27 cellular contexts compared by ENCODE assay signal in the genomic region with DNA sequence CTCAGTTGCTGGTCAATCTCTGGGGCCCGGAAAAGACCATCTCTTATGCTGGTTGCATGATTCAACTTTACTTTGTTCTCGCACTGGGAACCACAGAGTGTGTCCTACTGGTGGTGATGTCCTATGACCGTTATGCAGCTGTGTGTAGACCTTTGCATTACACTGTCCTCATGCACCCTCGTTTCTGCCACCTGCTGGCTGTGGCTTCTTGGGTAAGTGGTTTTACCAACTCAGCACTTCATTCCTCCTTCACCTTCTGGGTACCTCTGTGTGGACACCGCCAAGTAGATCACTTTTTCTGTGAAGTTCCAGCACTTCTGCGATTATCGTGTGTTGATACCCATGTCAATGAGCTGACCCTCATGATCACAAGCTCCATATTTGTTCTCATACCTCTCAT. TPM values are rescaled to one million over a fixed set of nuclear protein-coding genes. Genes with fewer than 3 reads are reported as not detected.
DNase-seq lines count a peak whose midpoint lies in the region; ATAC-seq, FAIRE-seq and TF ChIP-seq lines count a peak whose summit lies in the region.
"Had no signal": no experiment of that assay in that cellular context is flagged by ENCODE, and none has a peak within 500 bp of the region (broad histone marks: within the 10 kb centered on the region; RNA-seq: fewer than 3 reads in every experiment).

No MANE protein-coding gene starts in this region.

- WGBS in H1 (ENCODE audit: extremely low coverage in 1 of 2, insufficient coverage in 1 of 2, insufficient read length in 1 of 2, insufficient replicate concordance in 2 of 2, low coverage in 1 of 2, low lambda C conversion rate in 2 of 2, missing lambda C conversion rate in 1 of 2), 2 experiments: 91% methylated on average over 7 of the region's 7 CpGs; no CpG with 5 or more reads in 1 of the 2 experiments

- H2BK20ac ChIP-seq in H1 (ENCODE audit: low read length): no peak overlapping the region

- H3K56ac ChIP-seq in H1 (replicated peaks; ENCODE audit: insufficient read length, low read depth, low read length): no peak overlapping the region

- no peak overlapping the region for H2BK15ac ChIP-seq in H1 (ENCODE audit: low read length)

- no peak overlapping the region for H4K5ac ChIP-seq in H1 (ENCODE audit: insufficient read length, low read depth, low read length)

- H3K9me3 Mint-ChIP-seq in GM23338: no peaks in the 10 kb centered on the region
- H3K9me3 Mint-ChIP-seq: activated B cell treated with CpG ODN at 0.5 μM for 24 hours; activated T-cell treated with anti-CD3 and anti-CD28 coated beads, Interleukin-2, amount 50 U/mL, for 4 hours; dendritic cell treated with granulocyte-macrophage colony-stimulating factor and Interleukin-4, amounts not matched to agents 40 ng/mL and 50 ng/mL, for 4 days; nephron progenitor cell had no signal

- POLR2A ChIA-PET in H1 (lab: Charles Lee; ENCODE audit: partially characterized antibody): no interaction called here

- H3K36me3 Mint-ChIP-seq in GM23338 (ENCODE audit: low read depth): no peaks in the 10 kb centered on the region

- no peaks in the 10 kb centered on the region for H3K36me3 ChIP-seq in GM23338 (ENCODE audit: insufficient read depth)
- no peaks in the 10 kb centered on the region for H3K36me3 ChIP-seq in H1 (ENCODE audit: control insufficient read depth in 2 of 4, insufficient read depth in 4 of 4, low read length in 3 of 4)
- no peaks in the 10 kb centered on the region for H3K36me3 ChIP-seq in ascending aorta
- H3K36me3 ChIP-seq: HAP-1, sigmoid colon had no signal

- H3K23me2 ChIP-seq in H1 (ENCODE audit: low read depth, low read length): no peaks in the 10 kb centered on the region

- H2AK5ac ChIP-seq in H1 (ENCODE audit: low read depth, low read length): no peak overlapping the region

- H2BK12ac ChIP-seq in H1 (ENCODE audit: low read depth, low read length): no peak overlapping the region

- FAIRE-seq in H1 (lab: Jason Lieb, UNC): peak; percentile 19

- H3K4me3 Mint-ChIP-seq in GM23338: no peak overlapping the region
- H3K4me3 Mint-ChIP-seq: activated B cell treated with CpG ODN at 0.5 μM for 24 hours; activated T-cell treated with anti-CD3 and anti-CD28 coated beads, Interleukin-2, amount 50 U/mL, for 4 hours; dendritic cell treated with granulocyte-macrophage colony-stimulating factor and Interleukin-4, amounts not matched to agents 40 ng/mL and 50 ng/mL, for 4 days; nephron progenitor cell had no signal

- no peak overlapping the region for H3K18ac ChIP-seq in H1 (ENCODE audit: extremely low read depth, low read length)

- H3K27me3 ChIP-seq in GM23338 (ENCODE audit: insufficient read depth): no peaks in the 10 kb centered on the region
- H3K27me3 ChIP-seq in H1 (replicated peaks in 1 of 4; ENCODE audit: control insufficient read depth in 3 of 4, extremely low read depth in 1 of 4, insufficient read depth in 3 of 4, low read length in 3 of 4): no peaks in the 10 kb centered on the region
- no peaks in the 10 kb centered on the region for H3K27me3 ChIP-seq in ascending aorta
- H3K27me3 ChIP-seq: sigmoid colon had no signal

- CTCF ChIA-PET in H1 (lab: Charles Lee; ENCODE audit: partially characterized antibody): interaction anchor here (0.7 to 1.5 kb wide), 6 partner anchors 17 to 491 kb away, joined by 3 to 4 read pairs (median 3); no protein-coding TSS in a partner anchor

- no peak overlapping the region for H2BK5ac ChIP-seq in H1 (ENCODE audit: low read depth, low read length)

- H3K9me2 ChIP-seq in GM23338 (ENCODE audit: insufficient read depth): no peaks in the 10 kb centered on the region

- peak in 1 of 2 experiments; percentile 3; a peak in 1 of 4 replicates for TF ChIP-seq RAD21 in H1 (IDR thresholded peaks at IDR 0.05 in 1 of 2, conservative IDR thresholded peaks at IDR 0.05 in 1 of 2; ENCODE audit: low read depth in 2 of 2, low read length in 2 of 2)

- H3K23ac ChIP-seq in H1 (ENCODE audit: insufficient read length): no peak overlapping the region

- no peak overlapping the region for H3K27ac Mint-ChIP-seq in GM23338
- H3K27ac Mint-ChIP-seq: activated B cell treated with CpG ODN at 0.5 μM for 24 hours; dendritic cell treated with granulocyte-macrophage colony-stimulating factor and Interleukin-4, amounts not matched to agents 40 ng/mL and 50 ng/mL, for 4 days; nephron progenitor cell had no signal

- H2BK120ac ChIP-seq in H1 (replicated peaks; ENCODE audit: low read depth, low read length): no peak overlapping the region

- TF ChIP-seq POLR2A in H1 (IDR thresholded peaks at IDR 0.05; ENCODE audit: control extremely low read depth in 1 of 2, low read depth in 2 of 2, low read length in 2 of 2): no peak

- peak; percentile 23 to 48; a peak in 3 of 4 replicates for TF ChIP-seq CTCF in GM23338 (conservative IDR thresholded peaks at IDR 0.05; ENCODE audit: low read depth in 2 of 2)
- TF ChIP-seq CTCF in H1 (IDR thresholded peaks at IDR 0.05; ENCODE audit: control extremely low read depth in 1 of 3, insufficient read depth in 1 of 3, low read depth in 1 of 3, low read length in 3 of 3): peak in 2 of 3 experiments; percentile 14 to 18; a peak in 2 of 4 replicates
- no peak for TF ChIP-seq CTCF in ascending aorta (IDR thresholded peaks at IDR 0.05)

- H3K4me3 ChIP-seq in GM23338: no peak overlapping the region
- H3K4me3 ChIP-seq in H1 (ENCODE audit: extremely low read depth in 1 of 4, insufficient read depth in 2 of 4, low read depth in 3 of 4, low read length in 4 of 4): no peak overlapping the region
- no peak overlapping the region for H3K4me3 ChIP-seq in ascending aorta
- H3K4me3 ChIP-seq: HAP-1, sigmoid colon had no signal

- DNase-seq in NCI-H82 (lab: John Stamatoyannopoulos, UW): peak; percentile 1
- DNase-seq in NCI-H82 treated with DMSO at 0.1 percent for 48 hours (lab: John Stamatoyannopoulos, UW; ENCODE audit: unreplicated experiment): no peak
- peak; percentile 15 for DNase-seq in GM23338 (ENCODE audit: low spot score)
- peak; percentile 26 for DNase-seq in OCI-M1 (lab: John Stamatoyannopoulos, UW)
- DNase-seq in H1 (ENCODE audit: low read depth in 1 of 2, low spot score in 2 of 2): no peak
- no peak for DNase-seq in ascending aorta (ENCODE audit: low spot score in 2 of 2)
- DNase-seq in foreskin melanocyte: no peak
- DNase-seq: activated B cell treated with CpG ODN at 0.5 μM for 24 hours; activated naive CD4-positive, alpha-beta T cell treated with Interleukin-2 at 50 U/mL for 16 hours; activated T-cell treated with anti-CD3 and anti-CD28 coated beads, Interleukin-2, amount 50 U/mL, for 4 hours; amygdala; COR-L47; Kasumi-1; NCI-H2107; NCI-H446 treated with DMSO at 0.1 percent for 48 hours; nephron progenitor cell; NK-92 treated with Interleukin-12 subunit alpha and Interleukin-12 subunit beta, amount 100 ng/mL, for 24 hours; sigmoid colon; substantia nigra had no signal

- no peaks in the 10 kb centered on the region for H3F3A ChIP-seq in GM23338 (replicated peaks; ENCODE audit: low read depth)

- no peak overlapping the region for H4K91ac ChIP-seq in H1 (replicated peaks; ENCODE audit: insufficient read length, low read length)

- no peak overlapping the region for H3K27ac ChIP-seq in GM23338 (ENCODE audit: low read depth)
- H3K27ac ChIP-seq in H1 (ENCODE audit: low read depth, low read length): no peak overlapping the region
- H3K27ac ChIP-seq in ascending aorta: no peak overlapping the region
- H3K27ac ChIP-seq: sigmoid colon had no signal

- H3K4ac ChIP-seq in H1 (replicated peaks; ENCODE audit: insufficient read length, low read depth, low read length): no peak overlapping the region

- TF ChIP-seq EP300 in H1 (IDR thresholded peaks at IDR 0.05; ENCODE audit: borderline replicate concordance in 1 of 2, low read depth in 2 of 2, low read length in 2 of 2): no peak

- H3K14ac ChIP-seq in H1 (ENCODE audit: insufficient read length): no peak overlapping the region

- no peak overlapping the region for H4K8ac ChIP-seq in H1 (ENCODE audit: extremely low read depth, insufficient read depth, low read length)

- H3K4me1 ChIP-seq in GM23338 (ENCODE audit: insufficient read depth) (no peaks in the 10 kb centered on the region), H1 (replicated peaks in 1 of 4; ENCODE audit: control insufficient read depth in 3 of 4, insufficient read depth in 4 of 4, low read length in 3 of 4) (no peaks in the 10 kb centered on the region), ascending aorta (no peaks in the 10 kb centered on the region)
- H3K4me1 ChIP-seq: HAP-1, sigmoid colon had no signal

- no peak overlapping the region for H3K9ac ChIP-seq in H1 (replicated peaks in 1 of 4; ENCODE audit: extremely low read depth in 1 of 4, low read depth in 3 of 4, low read length in 3 of 4)

- H3K79me1 ChIP-seq in H1 (ENCODE audit: low read depth, low read length): no peaks in the 10 kb centered on the region

- no peaks in the 10 kb centered on the region for H3K4me1 Mint-ChIP-seq in GM23338
- H3K4me1 Mint-ChIP-seq: activated B cell treated with CpG ODN at 0.5 μM for 24 hours, nephron progenitor cell had no signal

- H3K9me3 ChIP-seq in H1 (ENCODE audit: insufficient read depth in 2 of 2, low read depth in 1 of 2, low read length in 1 of 2) (no peaks in the 10 kb centered on the region), ascending aorta (no peaks in the 10 kb centered on the region)
- H3K9me3 ChIP-seq: HAP-1, sigmoid colon had no signal

- H4K20me1 ChIP-seq in GM23338 (replicated peaks; ENCODE audit: insufficient read depth): no peaks in the 10 kb centered on the region
- no peaks in the 10 kb centered on the region for H4K20me1 ChIP-seq in H1 (replicated peaks in 1 of 2; ENCODE audit: control insufficient read depth in 1 of 2, insufficient read depth in 2 of 2, low read length in 2 of 2)

- ATAC-seq in GM23338 (peak; percentile 39; the same call in 2 of the 3 replicates), HG02588 (IDR thresholded peaks at IDR 0.05; ENCODE audit: unreplicated experiment) (no peak)
- ATAC-seq: activated T-cell treated with anti-CD3 and anti-CD28 coated beads, Interleukin-2, amount 50 U/mL, for 4 hours had no signal

- H3K4me2 ChIP-seq in GM23338 (no peak overlapping the region), H1 (ENCODE audit: insufficient read depth in 1 of 2, low read depth in 2 of 2, low read length in 2 of 2) (no peak overlapping the region)

- intact Hi-C loops in ascending aorta (cut with DNase I): no loop called here

- H3K27me3 Mint-ChIP-seq in GM23338 (ENCODE audit: insufficient read depth, low read depth, poor library complexity): no peaks in the 10 kb centered on the region

- H2AFZ ChIP-seq in GM23338 (no peak overlapping the region), H1 (ENCODE audit: low read length) (no peak overlapping the region)

- H3K79me2 ChIP-seq in GM23338 (replicated peaks; ENCODE audit: insufficient read depth) (no peaks in the 10 kb centered on the region), H1 (ENCODE audit: control insufficient read depth in 1 of 2, insufficient read depth in 2 of 2, low read length in 2 of 2) (no peaks in the 10 kb centered on the region)

RNA-seq across cellular contexts. Expression of gene OR2J3, which starts 4.3 kb away (rescaled TPM):
- total RNA-seq in GM23338 (2014; rRNA removed; shearing (Covaris generic)): 0.35 TPM in 1 of 2 replicates, not detected in the other
- polyA plus RNA-seq in GM23338 (2016; fragmentation: Nextera tagmentation; extraction: Ambion mirVana) (not detected in 2 replicates), H1 (2011; rRNA removed) (0.03 TPM in 1 of 2 replicates, not detected in the other)
- total RNA-seq in H1 (2021; fragmentation: NEBNext Ultra II Directional; extraction: Animal tissue kit (Norgen Biotek cat#: 25700)): not detected in 2 replicates
- not detected for polyA plus RNA-seq in H1 (2011; cell fraction: cytosol; rRNA removed)
- 0.11 TPM for polyA plus RNA-seq in H1 (2011; cell fraction: nucleus; rRNA removed)
- not detected in 4 replicates for polyA plus RNA-seq in H1 (2012, experiment 1 of 2)
- polyA plus RNA-seq in H1 (2012, experiment 2 of 2): not detected
- polyA plus RNA-seq in H1 (2013, experiment 1 of 2): 0.06 TPM
- polyA plus RNA-seq in H1 (2013, experiment 2 of 2): not detected
- 0.69 and 1.6 TPM in 2 replicates for polyA minus RNA-seq in H1 (2011; rRNA and poly(A)+ RNA removed)
- not detected for polyA minus RNA-seq in H1 (2011; cell fraction: cytosol; rRNA and poly(A)+ RNA removed)
- polyA minus RNA-seq in H1 (2011; cell fraction: nucleus; rRNA and poly(A)+ RNA removed): 0.90 TPM
- not detected for total RNA-seq in ascending aorta
- total RNA-seq: A172; activated B cell treated with CpG ODN at 0.5 μM for 24 hours; activated CD8-positive, alpha-beta memory T cell treated with anti-CD3 and anti-CD28 coated beads for 36 hours; activated T-cell treated with anti-CD3 and anti-CD28 coated beads, Interleukin-2, amount 50 U/mL, for 4 hours; cardiac septum; mononuclear cell; sigmoid colon; ureter had no signal
- polyA plus RNA-seq: sigmoid colon had no signal

RNA-seq across cellular contexts. Expression of gene OR2J1, which starts 12.8 kb away (rescaled TPM):
- total RNA-seq in GM23338 (2014; rRNA removed; shearing (Covaris generic)): not detected in 2 replicates
- polyA plus RNA-seq in GM23338 (2016; fragmentation: Nextera tagmentation; extraction: Ambion mirVana) (not detected in 2 replicates), H1 (2011; rRNA removed) (not detected in 2 replicates)
- total RNA-seq in H1 (2021; fragmentation: NEBNext Ultra II Directional; extraction: Animal tissue kit (Norgen Biotek cat#: 25700)): not detected in 2 replicates
- not detected for polyA plus RNA-seq in H1 (2011; cell fraction: cytosol; rRNA removed)
- not detected for polyA plus RNA-seq in H1 (2011; cell fraction: nucleus; rRNA removed)
- polyA plus RNA-seq in H1 (2012, experiment 1 of 2): not detected in 4 replicates
- not detected for polyA plus RNA-seq in H1 (2012, experiment 2 of 2)
- polyA plus RNA-seq in H1 (2013, experiment 1 of 2): not detected
- not detected for polyA plus RNA-seq in H1 (2013, experiment 2 of 2)
- polyA minus RNA-seq in H1 (2011; rRNA and poly(A)+ RNA removed): not detected in 2 replicates
- polyA minus RNA-seq in H1 (2011; cell fraction: cytosol; rRNA and poly(A)+ RNA removed): not detected
- polyA minus RNA-seq in H1 (2011; cell fraction: nucleus; rRNA and poly(A)+ RNA removed): not detected
- total RNA-seq in ascending aorta: not detected
- total RNA-seq: A172; activated B cell treated with CpG ODN at 0.5 μM for 24 hours; activated CD8-positive, alpha-beta memory T cell treated with anti-CD3 and anti-CD28 coated beads for 36 hours; activated T-cell treated with anti-CD3 and anti-CD28 coated beads, Interleukin-2, amount 50 U/mL, for 4 hours; cardiac septum; mononuclear cell; sigmoid colon; ureter had no signal
- polyA plus RNA-seq: sigmoid colon had no signal

RNA-seq across cellular contexts. Expression of gene OR2B3, which starts 25.0 kb away (rescaled TPM):
- not detected in 2 replicates for total RNA-seq in GM23338 (2014; rRNA removed; shearing (Covaris generic))
- polyA plus RNA-seq in GM23338 (2016; fragmentation: Nextera tagmentation; extraction: Ambion mirVana) (not detected in 2 replicates), H1 (2011; rRNA removed) (not detected in 2 replicates)
- total RNA-seq in H1 (2021; fragmentation: NEBNext Ultra II Directional; extraction: Animal tissue kit (Norgen Biotek cat#: 25700)): not detected in 2 replicates
- polyA plus RNA-seq in H1 (2011; cell fraction: cytosol; rRNA removed): not detected
- not detected for polyA plus RNA-seq in H1 (2011; cell fraction: nucleus; rRNA removed)
- polyA plus RNA-seq in H1 (2012, experiment 1 of 2): not detected in 4 replicates
- not detected for polyA plus RNA-seq in H1 (2012, experiment 2 of 2)
- polyA plus RNA-seq in H1 (2013, experiment 1 of 2): not detected
- polyA plus RNA-seq in H1 (2013, experiment 2 of 2): not detected
- polyA minus RNA-seq in H1 (2011; rRNA and poly(A)+ RNA removed): not detected in 2 replicates
- not detected for polyA minus RNA-seq in H1 (2011; cell fraction: cytosol; rRNA and poly(A)+ RNA removed)
- not detected for polyA minus RNA-seq in H1 (2011; cell fraction: nucleus; rRNA and poly(A)+ RNA removed)
- not detected for total RNA-seq in ascending aorta
- total RNA-seq: A172; activated B cell treated with CpG ODN at 0.5 μM for 24 hours; activated CD8-positive, alpha-beta memory T cell treated with anti-CD3 and anti-CD28 coated beads for 36 hours; activated T-cell treated with anti-CD3 and anti-CD28 coated beads, Interleukin-2, amount 50 U/mL, for 4 hours; cardiac septum; mononuclear cell; sigmoid colon; ureter had no signal
- polyA plus RNA-seq: sigmoid colon had no signal

RNA-seq across cellular contexts. Expression of gene OR2J2, which starts 58.6 kb away (rescaled TPM):
- not detected in 2 replicates for total RNA-seq in GM23338 (2014; rRNA removed; shearing (Covaris generic))
- polyA plus RNA-seq in GM23338 (2016; fragmentation: Nextera tagmentation; extraction: Ambion mirVana): not detected in 2 replicates
- total RNA-seq in H1 (2021; fragmentation: NEBNext Ultra II Directional; extraction: Animal tissue kit (Norgen Biotek cat#: 25700)): not detected in 2 replicates
- polyA plus RNA-seq in H1 (2011; rRNA removed): not detected in 2 replicates
- polyA plus RNA-seq in H1 (2011; cell fraction: cytosol; rRNA removed): not detected
- polyA plus RNA-seq in H1 (2011; cell fraction: nucleus; rRNA removed): not detected
- polyA plus RNA-seq in H1 (2012, experiment 1 of 2): not detected in 4 replicates
- not detected for polyA plus RNA-seq in H1 (2012, experiment 2 of 2)
- not detected for polyA plus RNA-seq in H1 (2013, experiment 1 of 2)
- not detected for polyA plus RNA-seq in H1 (2013, experiment 2 of 2)
- polyA minus RNA-seq in H1 (2011; rRNA and poly(A)+ RNA removed): 0.39 TPM in 1 of 2 replicates, not detected in the other
- not detected for polyA minus RNA-seq in H1 (2011; cell fraction: cytosol; rRNA and poly(A)+ RNA removed)
- polyA minus RNA-seq in H1 (2011; cell fraction: nucleus; rRNA and poly(A)+ RNA removed): 0.90 TPM
- not detected for total RNA-seq in ascending aorta
- total RNA-seq: A172; activated B cell treated with CpG ODN at 0.5 μM for 24 hours; activated CD8-positive, alpha-beta memory T cell treated with anti-CD3 and anti-CD28 coated beads for 36 hours; activated T-cell treated with anti-CD3 and anti-CD28 coated beads, Interleukin-2, amount 50 U/mL, for 4 hours; cardiac septum; mononuclear cell; sigmoid colon; ureter had no signal
- polyA plus RNA-seq: sigmoid colon had no signal

Comparison
In these comparisons a context has a peak if more than half of its experiments do, and no peak if none do; other contexts are left out.
1. DNase-seq: peak in NCI-H82 (single experiment), GM23338 (single experiment) and OCI-M1 (single experiment); none in NCI-H82 treated with DMSO at 0.1 percent for 48 hours (single experiment), H1 (0 of 2), ascending aorta (0 of 2) and foreskin melanocyte (single experiment).
2. CTCF ChIP-seq: peak in GM23338 (2 of 2) and H1 (2 of 3); none in ascending aorta (0 of 3).